16 cellular contexts compared by ENCODE assay signal in the genomic region with DNA sequence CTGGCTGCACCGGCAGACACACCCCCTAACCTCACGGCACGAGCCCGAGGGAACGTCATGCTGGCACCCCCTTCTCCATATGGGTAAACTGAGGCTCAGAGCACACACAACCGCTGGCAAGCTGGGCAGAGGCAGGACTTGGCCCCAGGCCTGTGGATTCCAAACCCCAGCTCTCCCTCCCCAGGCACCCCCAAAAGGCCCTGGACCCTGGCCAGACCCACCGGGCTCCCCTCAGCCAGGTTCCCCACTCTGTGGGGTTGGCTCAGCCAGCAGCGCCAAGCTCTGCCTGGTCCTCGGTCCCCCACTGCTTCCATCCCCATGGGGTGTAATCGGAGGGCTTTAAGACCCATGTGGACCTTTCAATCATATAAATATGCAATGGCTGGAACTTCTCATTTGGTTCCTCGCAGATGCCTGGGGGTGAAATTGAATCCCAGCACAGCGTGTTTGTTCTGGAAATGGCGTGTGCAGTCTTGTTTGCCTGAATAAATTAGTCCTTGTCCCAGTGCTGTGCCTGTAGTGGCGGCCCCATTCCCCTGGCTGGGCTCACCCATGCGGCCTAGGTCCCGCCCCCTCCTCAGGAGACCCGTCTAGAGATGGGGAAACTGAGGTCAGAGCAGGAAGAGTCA. TPM values are rescaled to one million over a fixed set of nuclear protein-coding genes. Genes with fewer than 3 reads are reported as not detected.
A peak's percentile ranks its signal among the peaks of the same experiment; 100 is the strongest.
DNase-seq lines count a peak whose midpoint lies in the region; ATAC-seq, FAIRE-seq and TF ChIP-seq lines count a peak whose summit lies in the region.
"Had no signal": no experiment of that assay in that cellular context is flagged by ENCODE, and none has a peak within 500 bp of the region (broad histone marks: within the 10 kb centered on the region; RNA-seq: fewer than 3 reads in every experiment).

No MANE protein-coding gene starts in this region.

- DNase-seq in HepG2 (ENCODE audit: low spot score): no peak
- no peak for DNase-seq in right lobe of liver
- no peak for DNase-seq in PC-3
- DNase-seq in fibroblast of gingiva (ENCODE audit: low read depth): peak; percentile 62
- DNase-seq in HuH-7.5 (ENCODE audit: low spot score): no peak
- no peak for DNase-seq in natural killer cell treated with Interleukin-12 subunit alpha and Interleukin-12 subunit beta and Interleukin-15 and Interleukin-18, amount 100 ng/mL, for 72 hours (ENCODE audit: low spot score)
- DNase-seq in KBM-7: no peak
- no peak for DNase-seq in glomerular visceral epithelial cell (ENCODE audit: extremely low spot score)
- DNase-seq: activated CD4-positive, alpha-beta T cell treated with anti-CD3 and anti-CD28 coated beads, Interleukin-2, amount 50 U/mL, for 1 hour; amniotic stem cell; dermis blood vessel endothelial cell; Karpas-422; NCI-H226; PC-9 had no signal

- no peak overlapping the region for H3K9ac ChIP-seq in HepG2 (ENCODE audit: insufficient read depth, low read depth, low read length)
- H3K9ac ChIP-seq in PC-3 (ENCODE audit: low read length): no peak overlapping the region

- H3K36me3 Mint-ChIP-seq in natural killer cell treated with Interleukin-12 subunit alpha and Interleukin-12 subunit beta and Interleukin-15 and Interleukin-18, amount 100 ng/mL, for 72 hours: no peaks in the 10 kb centered on the region

- CTCF ChIA-PET in HepG2 (lab: Yijun Ruan, JAX; ENCODE audit: low intra/inter-chr PET ratio, low total read pairs) (no interaction called here), PC-3 (lab: Charles Lee) (no interaction called here)

- no peak for TF ChIP-seq EP300 in HepG2 (IDR thresholded peaks at IDR 0.05; ENCODE audit: low read depth in 2 of 2, low read length in 2 of 2)
- no peak for TF ChIP-seq EP300 in HepG2 (CRISPR knock-in tag; IDR thresholded peaks at IDR 0.05; ENCODE audit: borderline replicate concordance)

- POLR2A ChIA-PET in HepG2 (lab: Yijun Ruan, JAX) (interaction anchor here (1.6 to 8.4 kb wide), 3 partner anchors 19 to 58 kb away, joined by 10 to 370 read pairs (median 11); partner anchors contain the start of gene ZFPM1), PC-3 (lab: Charles Lee; ENCODE audit: unreplicated experiment) (no interaction called here)

- H3K9me3 ChIP-seq in HepG2 (ENCODE audit: low read length) (no peaks in the 10 kb centered on the region), right lobe of liver (no peaks in the 10 kb centered on the region), PC-3 (ENCODE audit: low read length) (no peaks in the 10 kb centered on the region)

- BruUV-seq in HepG2 (replicated peaks; lab: Mats Ljungman, UMichigan): no TSS peak
- no TSS peak for BruUV-seq in PC-3 (replicated peaks; lab: Mats Ljungman, UMichigan)

- H3K27ac Mint-ChIP-seq in natural killer cell treated with Interleukin-12 subunit alpha and Interleukin-12 subunit beta and Interleukin-15 and Interleukin-18, amount 100 ng/mL, for 72 hours: no peak overlapping the region
- H3K27ac Mint-ChIP-seq: activated T-helper 1 cell treated with anti-CD3 and anti-CD28 coated beads, Interleukin-12 subunit alpha, Interleukin-12 subunit beta, Interleukin-2, Interleukin-4 antibody, amounts not matched to agents 30 ng/mL and 10 ng/mL and 1 ng/mL, durations not matched to agents 14 hours and 24 hours and 36 hours had no signal

- no peaks in the 10 kb centered on the region for H3K9me2 ChIP-seq in PC-3 (replicated peaks; ENCODE audit: low read length)

- no peak overlapping the region for H2AFZ ChIP-seq in HepG2 (ENCODE audit: low read length)
- no peak overlapping the region for H2AFZ ChIP-seq in PC-3 (ENCODE audit: low read length)
- H2AFZ ChIP-seq: PC-9 had no signal

- H3K79me2 ChIP-seq in HepG2 (ENCODE audit: insufficient read depth, low read length) (no peaks in the 10 kb centered on the region), PC-3 (ENCODE audit: low read length) (no peaks in the 10 kb centered on the region)

- in situ Hi-C loops in HepG2 (cut with HindIII; ENCODE audit: extremely low pct_ligation_motif_present, low pct_unique_long_range_greater_than_20kb) (no loop called here), KBM-7 (cut with MboI; ENCODE audit: low pct_unique_long_range_greater_than_20kb, low sequenced_read_pairs) (no loop called here)

- H3K27me3 ChIP-seq in HepG2 (ENCODE audit: control insufficient read depth in 1 of 2, insufficient read depth in 2 of 2, low read length in 2 of 2) (no peaks in the 10 kb centered on the region), right lobe of liver (no peaks in the 10 kb centered on the region), PC-3 (ENCODE audit: low read length) (no peaks in the 10 kb centered on the region)

- 91% methylated on average over 10 of the region's 17 CpGs for WGBS in HepG2 (ENCODE audit: low lambda C conversion rate)
- WGBS in right lobe of liver (ENCODE audit: insufficient coverage, low coverage, low lambda C conversion rate, missing lambda C conversion rate): 80% methylated on average over 1 of the region's 17 CpGs

- H3K4me3 ChIP-seq in HepG2 (replicated peaks in 1 of 3; ENCODE audit: insufficient read depth in 1 of 3, low read depth in 2 of 3, low read length in 3 of 3) (no peak overlapping the region), right lobe of liver (no peak overlapping the region), PC-3 (ENCODE audit: low read length) (no peak overlapping the region)
- H3K4me3 ChIP-seq: PC-9 had no signal

- H4K20me1 ChIP-seq in HepG2 (ENCODE audit: insufficient read depth, low read length) (no peaks in the 10 kb centered on the region), PC-3 (ENCODE audit: low read length) (no peaks in the 10 kb centered on the region)

- H3K4me3 Mint-ChIP-seq in natural killer cell treated with Interleukin-12 subunit alpha and Interleukin-12 subunit beta and Interleukin-15 and Interleukin-18, amount 100 ng/mL, for 72 hours: no peak overlapping the region
- H3K4me3 Mint-ChIP-seq: activated T-helper 1 cell treated with anti-CD3 and anti-CD28 coated beads, Interleukin-12 subunit alpha, Interleukin-12 subunit beta, Interleukin-2, Interleukin-4 antibody, amounts not matched to agents 30 ng/mL and 10 ng/mL and 1 ng/mL, durations not matched to agents 14 hours and 24 hours and 36 hours had no signal

- no peaks in the 10 kb centered on the region for H3F3A ChIP-seq in PC-3 (ENCODE audit: low read length, unreplicated experiment)

- peaks cover 0 to 8% of the 10 kb centered on the region in 2 donors for H3K4me1 Mint-ChIP-seq in natural killer cell treated with Interleukin-12 subunit alpha and Interleukin-12 subunit beta and Interleukin-15 and Interleukin-18, amount 100 ng/mL, for 72 hours (ENCODE audit: low read depth in 2 of 2)

- H3K4me2 ChIP-seq in HepG2 (ENCODE audit: low read depth, low read length) (no peak overlapping the region), PC-3 (ENCODE audit: low read length) (no peak overlapping the region)
- H3K4me2 ChIP-seq: PC-9 had no signal

- no peak for TF ChIP-seq RAD21 in HepG2 (CRISPR knock-in tag; IDR thresholded peaks at IDR 0.05)

- no peak for ATAC-seq in HepG2
- ATAC-seq in right lobe of liver: no peak
- ATAC-seq in PC-3: peak; percentile 14; the same call in 1 of the 2 replicates
- ATAC-seq in natural killer cell treated with Interleukin-12 subunit alpha and Interleukin-12 subunit beta and Interleukin-15 and Interleukin-18, amount 100 ng/mL, for 72 hours: no peak

- peaks cover 9% of the 10 kb centered on the region in 2 experiments; a peak in 3 of 5 replicates for H3K36me3 ChIP-seq in HepG2 (replicated peaks in 1 of 2; ENCODE audit: control insufficient read depth in 1 of 2, insufficient read depth in 2 of 2, low read length in 2 of 2)
- no peaks in the 10 kb centered on the region for H3K36me3 ChIP-seq in right lobe of liver
- H3K36me3 ChIP-seq in PC-3 (ENCODE audit: low read depth, low read length): no peaks in the 10 kb centered on the region

- H3K4me1 ChIP-seq in HepG2 (ENCODE audit: insufficient read depth, low read length) (peaks cover 51% of the 10 kb centered on the region), right lobe of liver (peaks cover 0 to 5% (median 1%) of the 10 kb centered on the region in 4 donors), PC-3 (ENCODE audit: insufficient read depth, low read length) (no peaks in the 10 kb centered on the region)

- H3K27me3 Mint-ChIP-seq in natural killer cell treated with Interleukin-12 subunit alpha and Interleukin-12 subunit beta and Interleukin-15 and Interleukin-18, amount 100 ng/mL, for 72 hours: no peaks in the 10 kb centered on the region

- H3K9me3 Mint-ChIP-seq in natural killer cell treated with Interleukin-12 subunit alpha and Interleukin-12 subunit beta and Interleukin-15 and Interleukin-18, amount 100 ng/mL, for 72 hours: no peaks in the 10 kb centered on the region
- H3K9me3 Mint-ChIP-seq: activated T-helper 1 cell treated with anti-CD3 and anti-CD28 coated beads, Interleukin-12 subunit alpha, Interleukin-12 subunit beta, Interleukin-2, Interleukin-4 antibody, amounts not matched to agents 30 ng/mL and 10 ng/mL and 1 ng/mL, durations not matched to agents 14 hours and 24 hours and 36 hours had no signal

- FAIRE-seq in HepG2 (lab: Jason Lieb, UNC): no peak
- FAIRE-seq: H54 had no signal

- no peak overlapping the region for H3K27ac ChIP-seq in HepG2 (ENCODE audit: extremely low read length, insufficient read depth, low read length)
- no peak overlapping the region for H3K27ac ChIP-seq in right lobe of liver
- no peak overlapping the region for H3K27ac ChIP-seq in PC-3 (ENCODE audit: low read length)
- H3K27ac ChIP-seq: PC-9 had no signal

- no peak for TF ChIP-seq POLR2A in HepG2 (IDR thresholded peaks at IDR 0.05; ENCODE audit: insufficient read depth in 1 of 2, low read depth in 2 of 2, low read length in 2 of 2)
- TF ChIP-seq POLR2A in right lobe of liver (IDR thresholded peaks at IDR 0.05): no peak

- no peak for TF ChIP-seq CTCF in HepG2 (CRISPR knock-in tag; IDR thresholded peaks at IDR 0.05)
- TF ChIP-seq CTCF in right lobe of liver (IDR thresholded peaks at IDR 0.05): no peak
- TF ChIP-seq CTCF in PC-3 (conservative IDR thresholded peaks at IDR 0.05; ENCODE audit: low read depth, low read length): no peak

- intact Hi-C loops in HepG2 (cut with micrococcal nuclease; ENCODE audit: unreplicated experiment): no loop called here
- intact Hi-C loops in right lobe of liver (cut with DNase I): no loop called here
- intact Hi-C loops in PC-3 (cut with micrococcal nuclease): no loop called here

RNA-seq across cellular contexts. Expression of gene ZFPM1, which starts 57.1 kb away (rescaled TPM):
- total RNA-seq in HepG2 (2016; rRNA removed; fragmentation: Illumina TruSeq; extraction: Trizol) (3.4 and 3.8 TPM in 2 replicates), right lobe of liver (10 to 100 TPM in 2 of 6 experiments, 1 to 10 TPM in 4; 3.8 to 15.5 (median 8.3) TPM), PC-3 (2014; rRNA removed) (4.1 and 4.6 TPM in 2 replicates)
- total RNA-seq in HepG2 (2016; cell fraction: cytosol; rRNA removed; fragmentation: Illumina TruSeq; extraction: Trizol; ENCODE audit: low read depth): 0.81 and 2.1 TPM in 2 replicates
- total RNA-seq in HepG2 (2016; cell fraction: insoluble cytoplasmic fraction; rRNA removed; fragmentation: Illumina TruSeq; extraction: Trizol): 3.4 and 3.9 TPM in 2 replicates
- 3.4 and 4.3 TPM in 2 replicates for total RNA-seq in HepG2 (2016; cell fraction: membrane; rRNA removed; fragmentation: Illumina TruSeq; extraction: Trizol)
- 3.4 and 6.6 TPM in 2 replicates for total RNA-seq in HepG2 (2016; cell fraction: nucleus; rRNA removed; fragmentation: Illumina TruSeq; extraction: Trizol)
- 1.3 and 1.7 TPM in 2 replicates for polyA plus RNA-seq in HepG2 (2011; rRNA removed)
- 0.79 and 1.3 TPM in 2 replicates for polyA plus RNA-seq in HepG2 (2011; cell fraction: cytosol; rRNA removed)
- 7.1 and 7.6 TPM in 2 replicates for polyA plus RNA-seq in HepG2 (2011; cell fraction: nucleus; rRNA removed)
- polyA plus RNA-seq in HepG2 (2012): 7.2 and 7.6 TPM in 2 replicates
- 1.2 TPM in 2 replicates for polyA plus RNA-seq in HepG2 (2016; cell fraction: cytosol; fragmentation: Illumina TruSeq; extraction: Trizol; ENCODE audit: low read depth)
- 3.7 and 8.7 TPM in 2 replicates for polyA plus RNA-seq in HepG2 (2016; cell fraction: insoluble cytoplasmic fraction; fragmentation: Illumina TruSeq; extraction: Trizol; ENCODE audit: low read depth)
- polyA plus RNA-seq in HepG2 (2016; cell fraction: membrane; fragmentation: Illumina TruSeq; extraction: Trizol; ENCODE audit: low read depth): 2.7 and 4.8 TPM in 2 replicates
- 14.0 and 14.3 TPM in 2 replicates for polyA plus RNA-seq in HepG2 (2016; cell fraction: nucleus; fragmentation: Illumina TruSeq; extraction: Trizol; ENCODE audit: insufficient read depth, low read depth)
- 0.98 and 4.2 TPM in 2 replicates for polyA minus RNA-seq in HepG2 (2011; rRNA and poly(A)+ RNA removed; ENCODE audit: low replicate concordance)
- polyA minus RNA-seq in HepG2 (2011; cell fraction: cytosol; rRNA and poly(A)+ RNA removed): 2.7 and 6.6 TPM in 2 replicates
- polyA minus RNA-seq in HepG2 (2011; cell fraction: nucleus; rRNA and poly(A)+ RNA removed): 5.0 and 7.5 TPM in 2 replicates
- total RNA-seq in natural killer cell treated with Interleukin-12 subunit alpha and Interleukin-12 subunit beta and Interleukin-15 and Interleukin-18, amount 100 ng/mL, for 72 hours: 10 to 100 TPM; 23.5 to 24.5 TPM

RNA-seq across cellular contexts. Expression of gene ZC3H18, which starts 60.0 kb away (rescaled TPM):
- total RNA-seq in HepG2 (2016; rRNA removed; fragmentation: Illumina TruSeq; extraction: Trizol): 19.7 and 27.4 TPM in 2 replicates
- 19.4 and 24.7 TPM in 2 replicates for total RNA-seq in HepG2 (2016; cell fraction: cytosol; rRNA removed; fragmentation: Illumina TruSeq; extraction: Trizol; ENCODE audit: low read depth)
- 14.3 and 27.1 TPM in 2 replicates for total RNA-seq in HepG2 (2016; cell fraction: insoluble cytoplasmic fraction; rRNA removed; fragmentation: Illumina TruSeq; extraction: Trizol)
- 13.2 and 13.7 TPM in 2 replicates for total RNA-seq in HepG2 (2016; cell fraction: membrane; rRNA removed; fragmentation: Illumina TruSeq; extraction: Trizol)
- 23.0 and 25.0 TPM in 2 replicates for total RNA-seq in HepG2 (2016; cell fraction: nucleus; rRNA removed; fragmentation: Illumina TruSeq; extraction: Trizol)
- 11.2 and 12.7 TPM in 2 replicates for polyA plus RNA-seq in HepG2 (2011; rRNA removed)
- 5.1 and 6.6 TPM in 2 replicates for polyA plus RNA-seq in HepG2 (2011; cell fraction: cytosol; rRNA removed)
- polyA plus RNA-seq in HepG2 (2011; cell fraction: nucleus; rRNA removed): 52.8 and 62.1 TPM in 2 replicates
- 25.6 and 26.4 TPM in 2 replicates for polyA plus RNA-seq in HepG2 (2012)
- 2.5 and 2.8 TPM in 2 replicates for polyA plus RNA-seq in HepG2 (2016; cell fraction: cytosol; fragmentation: Illumina TruSeq; extraction: Trizol; ENCODE audit: low read depth)
- polyA plus RNA-seq in HepG2 (2016; cell fraction: insoluble cytoplasmic fraction; fragmentation: Illumina TruSeq; extraction: Trizol; ENCODE audit: low read depth): 25.5 and 39.1 TPM in 2 replicates
- 6.0 and 7.1 TPM in 2 replicates for polyA plus RNA-seq in HepG2 (2016; cell fraction: membrane; fragmentation: Illumina TruSeq; extraction: Trizol; ENCODE audit: low read depth)
- 81.5 and 103 TPM in 2 replicates for polyA plus RNA-seq in HepG2 (2016; cell fraction: nucleus; fragmentation: Illumina TruSeq; extraction: Trizol; ENCODE audit: insufficient read depth, low read depth)
- polyA minus RNA-seq in HepG2 (2011; rRNA and poly(A)+ RNA removed; ENCODE audit: low replicate concordance): 8.7 and 11.6 TPM in 2 replicates
- polyA minus RNA-seq in HepG2 (2011; cell fraction: cytosol; rRNA and poly(A)+ RNA removed): 9.7 and 11.0 TPM in 2 replicates
- polyA minus RNA-seq in HepG2 (2011; cell fraction: nucleus; rRNA and poly(A)+ RNA removed): 21.3 and 25.5 TPM in 2 replicates
- total RNA-seq in right lobe of liver: 10 to 100 TPM in 5 of 6 experiments, 1 to 10 TPM in 1; 8.7 to 22.8 (median 16.4) TPM
- total RNA-seq in PC-3 (2014; rRNA removed): 11.8 and 24.5 TPM in 2 replicates
- total RNA-seq in natural killer cell treated with Interleukin-12 subunit alpha and Interleukin-12 subunit beta and Interleukin-15 and Interleukin-18, amount 100 ng/mL, for 72 hours: 100 to 1,000 TPM in 1 of 2 donors, 10 to 100 TPM in 1; 85.0 to 148 TPM
